In genomic region chr20:16096756-16097326, GRCh38 we compare ENCODE assay signal across 1 cellular context.
A peak's percentile ranks its signal among the peaks of the same experiment; 100 is the strongest.
TF ChIP-seq lines count a peak whose summit lies in the region.

No MANE protein-coding gene starts in this region.

TF ChIP-seq in HepG2, 621 proteins besides CTCF, POLR2A, EP300 and RAD21 (continued from another document):
- TF ChIP-seq, protein P1, sequence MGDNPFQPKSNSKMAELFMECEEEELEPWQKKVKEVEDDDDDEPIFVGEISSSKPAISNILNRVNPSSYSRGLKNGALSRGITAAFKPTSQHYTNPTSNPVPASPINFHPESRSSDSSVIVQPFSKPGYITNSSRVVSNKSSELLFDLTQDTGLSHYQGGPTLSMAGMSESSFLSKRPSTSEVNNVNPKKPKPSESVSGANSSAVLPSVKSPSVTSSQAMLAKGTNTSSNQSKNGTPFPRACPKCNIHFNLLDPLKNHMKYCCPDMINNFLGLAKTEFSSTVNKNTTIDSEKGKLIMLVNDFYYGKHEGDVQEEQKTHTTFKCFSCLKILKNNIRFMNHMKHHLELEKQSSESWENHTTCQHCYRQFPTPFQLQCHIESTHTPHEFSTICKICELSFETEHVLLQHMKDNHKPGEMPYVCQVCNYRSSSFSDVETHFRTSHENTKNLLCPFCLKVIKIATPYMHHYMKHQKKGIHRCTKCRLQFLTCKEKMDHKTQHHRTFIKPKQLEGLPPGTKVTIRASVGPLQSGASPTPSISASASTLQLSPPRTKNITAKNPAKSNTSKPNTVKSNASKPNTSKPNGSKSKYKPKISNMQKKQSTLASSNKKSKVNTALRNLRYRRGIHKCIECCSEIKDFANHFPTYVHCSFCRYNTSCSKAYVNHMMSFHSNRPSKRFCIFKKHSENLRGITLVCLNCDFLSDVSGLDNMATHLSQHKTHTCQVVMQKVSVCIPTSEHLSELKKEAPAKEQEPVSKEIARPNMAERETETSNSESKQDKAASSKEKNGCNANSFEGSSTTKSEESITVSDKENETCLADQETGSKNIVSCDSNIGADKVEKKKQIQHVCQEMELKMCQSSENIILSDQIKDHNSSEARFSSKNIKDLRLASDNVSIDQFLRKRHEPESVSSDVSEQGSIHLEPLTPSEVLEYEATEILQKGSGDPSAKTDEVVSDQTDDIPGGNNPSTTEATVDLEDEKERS (CRISPR knock-in tag; IDR thresholded peaks at IDR 0.05) = no peak
- TF ChIP-seq, protein P2, sequence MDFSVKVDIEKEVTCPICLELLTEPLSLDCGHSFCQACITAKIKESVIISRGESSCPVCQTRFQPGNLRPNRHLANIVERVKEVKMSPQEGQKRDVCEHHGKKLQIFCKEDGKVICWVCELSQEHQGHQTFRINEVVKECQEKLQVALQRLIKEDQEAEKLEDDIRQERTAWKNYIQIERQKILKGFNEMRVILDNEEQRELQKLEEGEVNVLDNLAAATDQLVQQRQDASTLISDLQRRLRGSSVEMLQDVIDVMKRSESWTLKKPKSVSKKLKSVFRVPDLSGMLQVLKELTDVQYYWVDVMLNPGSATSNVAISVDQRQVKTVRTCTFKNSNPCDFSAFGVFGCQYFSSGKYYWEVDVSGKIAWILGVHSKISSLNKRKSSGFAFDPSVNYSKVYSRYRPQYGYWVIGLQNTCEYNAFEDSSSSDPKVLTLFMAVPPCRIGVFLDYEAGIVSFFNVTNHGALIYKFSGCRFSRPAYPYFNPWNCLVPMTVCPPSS (IDR thresholded peaks at IDR 0.05) = no peak
- TF ChIP-seq ZSCAN12 (CRISPR knock-in tag; IDR thresholded peaks at IDR 0.05) (no peak), AHR (CRISPR knock-in tag; IDR thresholded peaks at IDR 0.05) (no peak), ZNF333 (CRISPR knock-in tag; IDR thresholded peaks at IDR 0.05; ENCODE audit: borderline replicate concordance) (no peak), ARID2 (CRISPR knock-in tag; IDR thresholded peaks at IDR 0.05; ENCODE audit: borderline replicate concordance) (no peak), ZNF720 (CRISPR knock-in tag; IDR thresholded peaks at IDR 0.05) (no peak), SMAD3 (CRISPR knock-in tag; IDR thresholded peaks at IDR 0.05) (no peak), REPIN1 (CRISPR knock-in tag; IDR thresholded peaks at IDR 0.05; ENCODE audit: borderline replicate concordance, low read depth) (no peak), RARA (CRISPR knock-in tag; IDR thresholded peaks at IDR 0.05) (no peak), NPAS2 (CRISPR knock-in tag; IDR thresholded peaks at IDR 0.05; ENCODE audit: borderline replicate concordance) (no peak), JUN (CRISPR knock-in tag; IDR thresholded peaks at IDR 0.05) (no peak), CREB1 (IDR thresholded peaks at IDR 0.05) (peak; percentile 93), CREB1 (CRISPR knock-in tag; IDR thresholded peaks at IDR 0.05) (no peak)
- TF ChIP-seq, protein P3, sequence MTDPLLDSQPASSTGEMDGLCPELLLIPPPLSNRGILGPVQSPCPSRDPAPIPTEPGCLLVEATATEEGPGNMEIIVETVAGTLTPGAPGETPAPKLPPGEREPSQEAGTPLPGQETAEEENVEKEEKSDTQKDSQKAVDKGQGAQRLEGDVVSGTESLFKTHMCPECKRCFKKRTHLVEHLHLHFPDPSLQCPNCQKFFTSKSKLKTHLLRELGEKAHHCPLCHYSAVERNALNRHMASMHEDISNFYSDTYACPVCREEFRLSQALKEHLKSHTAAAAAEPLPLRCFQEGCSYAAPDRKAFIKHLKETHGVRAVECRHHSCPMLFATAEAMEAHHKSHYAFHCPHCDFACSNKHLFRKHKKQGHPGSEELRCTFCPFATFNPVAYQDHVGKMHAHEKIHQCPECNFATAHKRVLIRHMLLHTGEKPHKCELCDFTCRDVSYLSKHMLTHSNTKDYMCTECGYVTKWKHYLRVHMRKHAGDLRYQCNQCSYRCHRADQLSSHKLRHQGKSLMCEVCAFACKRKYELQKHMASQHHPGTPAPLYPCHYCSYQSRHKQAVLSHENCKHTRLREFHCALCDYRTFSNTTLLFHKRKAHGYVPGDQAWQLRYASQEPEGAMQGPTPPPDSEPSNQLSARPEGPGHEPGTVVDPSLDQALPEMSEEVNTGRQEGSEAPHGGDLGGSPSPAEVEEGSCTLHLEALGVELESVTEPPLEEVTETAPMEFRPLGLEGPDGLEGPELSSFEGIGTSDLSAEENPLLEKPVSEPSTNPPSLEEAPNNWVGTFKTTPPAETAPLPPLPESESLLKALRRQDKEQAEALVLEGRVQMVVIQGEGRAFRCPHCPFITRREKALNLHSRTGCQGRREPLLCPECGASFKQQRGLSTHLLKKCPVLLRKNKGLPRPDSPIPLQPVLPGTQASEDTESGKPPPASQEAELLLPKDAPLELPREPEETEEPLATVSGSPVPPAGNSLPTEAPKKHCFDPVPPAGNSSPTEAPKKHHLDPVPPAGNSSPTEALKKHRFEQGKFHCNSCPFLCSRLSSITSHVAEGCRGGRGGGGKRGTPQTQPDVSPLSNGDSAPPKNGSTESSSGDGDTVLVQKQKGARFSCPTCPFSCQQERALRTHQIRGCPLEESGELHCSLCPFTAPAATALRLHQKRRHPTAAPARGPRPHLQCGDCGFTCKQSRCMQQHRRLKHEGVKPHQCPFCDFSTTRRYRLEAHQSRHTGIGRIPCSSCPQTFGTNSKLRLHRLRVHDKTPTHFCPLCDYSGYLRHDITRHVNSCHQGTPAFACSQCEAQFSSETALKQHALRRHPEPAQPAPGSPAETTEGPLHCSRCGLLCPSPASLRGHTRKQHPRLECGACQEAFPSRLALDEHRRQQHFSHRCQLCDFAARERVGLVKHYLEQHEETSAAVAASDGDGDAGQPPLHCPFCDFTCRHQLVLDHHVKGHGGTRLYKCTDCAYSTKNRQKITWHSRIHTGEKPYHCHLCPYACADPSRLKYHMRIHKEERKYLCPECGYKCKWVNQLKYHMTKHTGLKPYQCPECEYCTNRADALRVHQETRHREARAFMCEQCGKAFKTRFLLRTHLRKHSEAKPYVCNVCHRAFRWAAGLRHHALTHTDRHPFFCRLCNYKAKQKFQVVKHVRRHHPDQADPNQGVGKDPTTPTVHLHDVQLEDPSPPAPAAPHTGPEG (CRISPR knock-in tag; IDR thresholded peaks at IDR 0.05) = no peak
- TF ChIP-seq, protein P4, sequence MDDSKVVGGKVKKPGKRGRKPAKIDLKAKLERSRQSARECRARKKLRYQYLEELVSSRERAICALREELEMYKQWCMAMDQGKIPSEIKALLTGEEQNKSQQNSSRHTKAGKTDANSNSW (CRISPR knock-in tag; IDR thresholded peaks at IDR 0.05; ENCODE audit: borderline replicate concordance) = no peak
- TF ChIP-seq, protein P5, sequence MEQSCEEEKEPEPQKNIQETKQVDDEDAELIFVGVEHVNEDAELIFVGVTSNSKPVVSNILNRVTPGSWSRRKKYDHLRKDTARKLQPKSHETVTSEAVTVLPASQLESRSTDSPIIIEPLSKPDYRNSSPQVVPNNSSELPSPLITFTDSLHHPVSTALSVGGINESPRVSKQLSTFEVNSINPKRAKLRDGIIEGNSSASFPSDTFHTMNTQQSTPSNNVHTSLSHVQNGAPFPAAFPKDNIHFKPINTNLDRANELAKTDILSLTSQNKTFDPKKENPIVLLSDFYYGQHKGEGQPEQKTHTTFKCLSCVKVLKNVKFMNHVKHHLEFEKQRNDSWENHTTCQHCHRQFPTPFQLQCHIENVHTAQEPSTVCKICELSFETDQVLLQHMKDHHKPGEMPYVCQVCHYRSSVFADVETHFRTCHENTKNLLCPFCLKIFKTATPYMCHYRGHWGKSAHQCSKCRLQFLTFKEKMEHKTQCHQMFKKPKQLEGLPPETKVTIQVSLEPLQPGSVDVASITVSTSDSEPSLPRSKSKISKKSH (CRISPR knock-in tag; IDR thresholded peaks at IDR 0.05; ENCODE audit: borderline replicate concordance) = no peak
- TF ChIP-seq, protein P6, sequence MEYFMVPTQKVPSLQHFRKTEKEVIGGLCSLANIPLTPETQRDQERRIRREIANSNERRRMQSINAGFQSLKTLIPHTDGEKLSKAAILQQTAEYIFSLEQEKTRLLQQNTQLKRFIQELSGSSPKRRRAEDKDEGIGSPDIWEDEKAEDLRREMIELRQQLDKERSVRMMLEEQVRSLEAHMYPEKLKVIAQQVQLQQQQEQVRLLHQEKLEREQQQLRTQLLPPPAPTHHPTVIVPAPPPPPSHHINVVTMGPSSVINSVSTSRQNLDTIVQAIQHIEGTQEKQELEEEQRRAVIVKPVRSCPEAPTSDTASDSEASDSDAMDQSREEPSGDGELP (IDR thresholded peaks at IDR 0.05; ENCODE audit: borderline replicate concordance, low read depth) = peak; percentile 26; the same call in 1 of the 2 replicates
- TF ChIP-seq, protein P7, sequence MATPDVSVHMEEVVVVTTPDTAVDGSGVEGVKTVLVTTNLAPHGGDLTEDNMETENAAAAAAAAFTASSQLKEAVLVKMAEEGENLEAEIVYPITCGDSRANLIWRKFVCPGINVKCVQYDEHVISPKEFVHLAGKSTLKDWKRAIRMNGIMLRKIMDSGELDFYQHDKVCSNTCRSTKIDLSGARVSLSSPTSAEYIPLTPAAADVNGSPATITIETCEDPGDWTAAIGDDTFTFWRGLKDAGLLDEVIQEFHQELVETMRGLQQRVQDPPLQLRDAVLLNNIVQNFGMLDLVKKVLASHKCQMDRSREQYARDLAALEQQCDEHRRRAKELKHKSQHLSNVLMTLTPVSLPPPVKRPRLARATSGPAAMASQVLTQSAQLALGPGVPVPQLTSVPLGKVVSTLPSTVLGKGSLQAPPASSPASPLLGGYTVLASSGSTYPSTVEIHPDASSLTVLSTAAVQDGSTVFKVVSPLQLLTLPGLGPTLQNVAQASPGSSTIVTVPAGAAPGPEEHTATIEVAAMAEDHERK (CRISPR knock-in tag; IDR thresholded peaks at IDR 0.05; ENCODE audit: low read depth) = no peak
